8 cellular contexts compared by ENCODE assay signal in genomic region chr17:18248300-18248731, GRCh38. TPM values are rescaled to one million over a fixed set of nuclear protein-coding genes. Genes with fewer than 3 reads are reported as not detected.
DNase-seq lines count a peak whose midpoint lies in the region; FAIRE-seq and TF ChIP-seq lines count a peak whose summit lies in the region.

No MANE protein-coding gene starts in this region.

- DNase-seq in GM12891 (ENCODE audit: insufficient read length, low spot score) = peak; percentile 97
- peak; percentile 72 for DNase-seq in NCI-H2171 treated with DMSO at 0.1 percent for 48 hours (lab: John Stamatoyannopoulos, UW)
- DNase-seq in activated CD4-positive, CD25-positive, alpha-beta regulatory T cell treated with anti-CD3 and anti-CD28 coated beads, Interleukin-2, amount 50 U/mL, for 16 hours (ENCODE audit: low read depth, low spot score) = peak; percentile 34
- DNase-seq in central memory CD4-positive, alpha-beta T cell = peak; percentile 52
- peak; percentile 92 for DNase-seq in left kidney (ENCODE audit: low read depth, low spot score)
- peak; percentile 72 for DNase-seq in stimulated activated CD4-positive, alpha-beta T cell treated with anti-CD3 and anti-CD28 coated beads, Interleukin-4, amount 100 ng/mL, for 24 hours
- DNase-seq in GF-D8 (lab: John Stamatoyannopoulos, UW) = no peak

- peak; percentile 81 for TF ChIP-seq CTCF in 22Rv1 (IDR thresholded peaks at IDR 0.05)

- no peak for TF ChIP-seq POLR2A in GM12891 (IDR thresholded peaks at IDR 0.05; ENCODE audit: low read depth, low read length)

- peak overlapping the region; percentile 85 for H3K27ac ChIP-seq in 22Rv1

- peak; percentile 90 for FAIRE-seq in GM12891 (lab: Jason Lieb, UNC)

TF ChIP-seq in GM12891, 5 proteins besides CTCF, POLR2A, EP300 and RAD21:
- TF ChIP-seq POLR2AphosphoS5 (IDR thresholded peaks at IDR 0.05; ENCODE audit: low read depth, low read length) = no peak
- no peak for TF ChIP-seq TAF1 (IDR thresholded peaks at IDR 0.05; ENCODE audit: low read depth, low read length)
- no peak for TF ChIP-seq PAX5 (IDR thresholded peaks at IDR 0.05; ENCODE audit: insufficient read depth, low read length, severe bottlenecking)
- TF ChIP-seq POU2F2 (IDR thresholded peaks at IDR 0.05; ENCODE audit: low read depth, low read length) = peak; percentile 18; the same call in 1 of the 2 replicates

RNA-seq across cellular contexts. Expression of gene FLII, which starts 10.2 kb away (rescaled TPM):
- polyA plus RNA-seq in GM12891 (2012; ENCODE audit: low read depth, missing spikeins) = 87.8 TPM

RNA-seq across cellular contexts. Expression of gene MIEF2, which starts 12.1 kb away (rescaled TPM):
- 3.6 TPM for polyA plus RNA-seq in GM12891 (2012; ENCODE audit: low read depth, missing spikeins)

RNA-seq across cellular contexts. Expression of gene LLGL1, which starts 22.9 kb away (rescaled TPM):
- 1.3 TPM for polyA plus RNA-seq in GM12891 (2012; ENCODE audit: low read depth, missing spikeins)
